ENCODE assay signal across 18 cellular contexts in the genomic region with DNA sequence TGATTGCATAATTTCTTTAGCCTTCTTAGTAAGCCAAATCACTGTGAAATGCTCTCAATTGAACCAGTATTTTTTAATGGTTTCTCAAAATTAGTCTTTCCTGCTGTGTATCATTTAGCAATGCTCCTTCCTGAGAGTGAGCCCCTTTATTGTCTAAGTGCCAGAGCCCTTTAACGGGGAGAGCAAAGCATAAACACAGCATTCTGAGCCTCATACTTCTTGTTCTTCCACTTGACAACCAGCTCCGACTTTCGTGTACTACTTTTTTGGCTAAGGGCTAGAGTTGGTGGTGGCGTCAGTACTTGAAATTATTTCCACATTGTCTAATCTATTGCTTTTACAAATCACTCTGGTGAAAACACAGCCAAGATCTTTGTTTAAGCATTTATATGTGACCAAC.
"Had no signal": no experiment of that assay in that cellular context is flagged by ENCODE, and none has a peak within 500 bp of the region (broad histone marks: within the 10 kb centered on the region; RNA-seq: fewer than 3 reads in every experiment).

No MANE protein-coding gene starts in this region.

- H3K4me3 ChIP-seq: breast epithelium, hepatocyte, mucosa of descending colon, tibial nerve had no signal

- H3K79me2 ChIP-seq: hepatocyte had no signal

- H3K4me2 ChIP-seq: hepatocyte had no signal

- DNase-seq: activated CD4-positive, alpha-beta T cell treated with anti-CD3 and anti-CD28 coated beads, Interleukin-2, amount 10 ng/mL, durations not matched to agents 24 days and 14 days; activated CD8-positive, alpha-beta memory T cell treated with anti-CD3 and anti-CD28 coated beads, Interleukin-2, amount 50 U/mL, for 4 hours; activated CD8-positive, alpha-beta T cell treated with anti-CD3 and anti-CD28 coated beads, Interleukin-2, amount 10 ng/mL, durations not matched to agents 7 days and 5 days; activated gamma-delta T cell treated with Interleukin-2 at 50 U/mL for 16 hours; activated T-cell treated with anti-CD3 and anti-CD28 coated beads, Interleukin-2, amount 50 U/mL, for 48 hours; cerebellar nuclear complex; effector CD8-positive, alpha-beta T cell; islet precursor cell; mammary epithelial cell; mucosa of descending colon; naive thymus-derived CD8-positive, alpha-beta T cell; stimulated activated CD4-positive, alpha-beta T cell treated with anti-CD3 and anti-CD28 coated beads, Interleukin-2, amount 100 ng/mL, for 48 hours; stimulated activated naive B cell treated with anti-CD40 and anti-IgM and Interleukin-4, amounts not matched to agents 10 μg/mL and 1 μg/mL and 100 μg/mL, for 72 hours; T-helper 17 cell had no signal

- ATAC-seq: activated CD8-positive, alpha-beta T cell treated with anti-CD3 and anti-CD28 coated beads, Interleukin-2, amount 10 ng/mL, durations not matched to agents 7 days and 5 days; mucosa of descending colon; naive thymus-derived CD8-positive, alpha-beta T cell; stimulated activated naive B cell treated with anti-CD40 and anti-IgM and Interleukin-4, amounts not matched to agents 10 μg/mL and 1 μg/mL and 100 μg/mL, for 72 hours; T-helper 17 cell; WTC11 had no signal

- H3K27me3 ChIP-seq: breast epithelium, hepatocyte, tibial nerve had no signal

- H2AFZ ChIP-seq: hepatocyte had no signal

- H3K4me1 ChIP-seq: breast epithelium, tibial nerve had no signal

- H3K9me3 ChIP-seq: breast epithelium, mucosa of descending colon, tibial nerve had no signal

- H3K36me3 ChIP-seq: breast epithelium, tibial nerve had no signal

- H3K27ac ChIP-seq: hepatocyte, tibial nerve had no signal
